Comparison of ENCODE assay signal across 8 cellular contexts in genomic region chr10:58335306-58336005, GRCh38.
DNase-seq lines count a peak whose midpoint lies in the region; ATAC-seq, FAIRE-seq and TF ChIP-seq lines count a peak whose summit lies in the region.

No MANE protein-coding gene starts in this region.

- H3K79me2 ChIP-seq in ACC112 (ENCODE audit: control insufficient read depth, insufficient read depth, low read length, unreplicated experiment), result peaks cover 32% of the 10 kb centered on the region

- peak overlapping the region; percentile 74 for H2AFZ ChIP-seq in ACC112 (ENCODE audit: low read length, unreplicated experiment)

- peaks cover 17% of the 10 kb centered on the region; the same call in 1 of the 2 replicates for H3K27me3 ChIP-seq in ACC112 (ENCODE audit: insufficient read depth, low read length)
- no peaks in the 10 kb centered on the region for H3K27me3 ChIP-seq in brain microvascular endothelial cell (replicated peaks)

- H3K36me3 ChIP-seq in ACC112 (ENCODE audit: insufficient read depth, low read length), result no peaks in the 10 kb centered on the region
- H3K36me3 ChIP-seq in brain microvascular endothelial cell (replicated peaks), result no peaks in the 10 kb centered on the region

- DNase-seq in RCC 7860 (ENCODE audit: low spot score) (peak; percentile 49), brain microvascular endothelial cell (peak; percentile 20), iPS-NIHi11 (ENCODE audit: low spot score) (peak; percentile 45), NCI-H524 treated with DMSO at 0.1 percent for 48 hours (lab: John Stamatoyannopoulos, UW) (no peak)

- peak; percentile 46 for ATAC-seq in GM18517 (IDR thresholded peaks at IDR 0.05; ENCODE audit: unreplicated experiment)
- peak; percentile 41 for ATAC-seq in HG02981 (IDR thresholded peaks at IDR 0.05; ENCODE audit: unreplicated experiment)

- TF ChIP-seq CTCF in brain microvascular endothelial cell (IDR thresholded peaks at IDR 0.05; ENCODE audit: low read depth, low read length, missing control alignments), result no peak

- in situ Hi-C loops in brain microvascular endothelial cell (cut with HindIII; ENCODE audit: low pct_ligation_motif_present, low sequenced_read_pairs), result no loop called here

- peak; percentile 18 for FAIRE-seq in RCC 7860 (lab: Jason Lieb, UNC)

- H3K27ac ChIP-seq in ACC112 (ENCODE audit: low read depth, low read length) (no peak overlapping the region), brain microvascular endothelial cell (peak overlapping the region; percentile 42), skin epidermis (peak overlapping the region; percentile 68 to 96 (median 89))

- peaks cover 6% of the 10 kb centered on the region for H3K4me1 ChIP-seq in ACC112 (ENCODE audit: control insufficient read depth, insufficient read depth, low read length, unreplicated experiment)

- peak overlapping the region; percentile 93 for H3K4me3 ChIP-seq in ACC112 (ENCODE audit: low read depth, low read length)
- H3K4me3 ChIP-seq in brain microvascular endothelial cell (ENCODE audit: low read depth, low read length), result peak overlapping the region; percentile 83
- peak overlapping the region; percentile 90 to 97 (median 92) for H3K4me3 ChIP-seq in skin epidermis
